Comparison of ENCODE assay signal across 36 cellular contexts in genomic region chr15:31845791-31846190, GRCh38. TPM values are rescaled to one million over a fixed set of nuclear protein-coding genes. Genes with fewer than 3 reads are reported as not detected.
"Had no signal": no experiment of that assay in that cellular context is flagged by ENCODE, and none has a peak within 500 bp of the region (broad histone marks: within the 10 kb centered on the region; RNA-seq: fewer than 3 reads in every experiment).

No MANE protein-coding gene starts in this region.

- H3K4me3 ChIP-seq: body of pancreas, breast epithelium, PC-9 had no signal

- H3K27ac Mint-ChIP-seq: activated CD4-positive, alpha-beta memory T cell treated with anti-CD3 and anti-CD28 coated beads, Interleukin-2, amount 10 ng/mL, durations not matched to agents 7 days and 5 days; activated CD8-positive, alpha-beta memory T cell treated with anti-CD3 and anti-CD28 coated beads, Interleukin-2, amount 10 ng/mL, durations not matched to agents 7 days and 5 days; activated naive CD8-positive, alpha-beta T cell treated with anti-CD3 and anti-CD28 coated beads for 36 hours; activated T-cell treated with anti-CD3 and anti-CD28 coated beads, Interleukin-2, amount 50 U/mL, for 72 hours; activated T-helper 17 cell treated with anti-CD3 and anti-CD28 coated beads, Interleukin-2, amount 50 U/mL, for 72 hours had no signal

- ATAC-seq: activated CD8-positive, alpha-beta memory T cell treated with anti-CD3 and anti-CD28 coated beads, Interleukin-2, amount 10 ng/mL, durations not matched to agents 7 days and 5 days; activated T-cell treated with anti-CD3 and anti-CD28 coated beads, Interleukin-2, amount 50 U/mL, for 72 hours; activated T-helper 17 cell treated with anti-CD3 and anti-CD28 coated beads, Interleukin-2, amount 50 U/mL, for 72 hours; body of pancreas; Right ventricle myocardium inferior; SK-N-SH treated with all-trans-retinoic acid at 6 μM for 48 hours had no signal

- H3K9me3 Mint-ChIP-seq: activated T-helper 17 cell treated with anti-CD3 and anti-CD28 coated beads, Interleukin-2, amount 50 U/mL, for 72 hours had no signal

- H3K9me3 ChIP-seq: body of pancreas had no signal

- H3K36me3 Mint-ChIP-seq: activated CD8-positive, alpha-beta memory T cell treated with anti-CD3 and anti-CD28 coated beads, Interleukin-2, amount 10 ng/mL, durations not matched to agents 7 days and 5 days; activated naive CD8-positive, alpha-beta T cell treated with anti-CD3 and anti-CD28 coated beads for 36 hours had no signal

- H3K9ac ChIP-seq: KMS-11 had no signal

- H3K4me1 ChIP-seq: body of pancreas, breast epithelium had no signal

- H3K27me3 ChIP-seq: body of pancreas, breast epithelium had no signal

- H3K36me3 ChIP-seq: breast epithelium, WERI-Rb-1 had no signal

- H3K4me1 Mint-ChIP-seq: activated CD4-positive, alpha-beta memory T cell treated with anti-CD3 and anti-CD28 coated beads, Interleukin-2, amount 10 ng/mL, durations not matched to agents 7 days and 5 days; activated CD8-positive, alpha-beta memory T cell treated with anti-CD3 and anti-CD28 coated beads, Interleukin-2, amount 10 ng/mL, durations not matched to agents 7 days and 5 days; activated naive CD8-positive, alpha-beta T cell treated with anti-CD3 and anti-CD28 coated beads for 36 hours; activated T-helper 17 cell treated with anti-CD3 and anti-CD28 coated beads, Interleukin-2, amount 50 U/mL, for 72 hours had no signal

- H3K27ac ChIP-seq: body of pancreas, breast epithelium, KMS-11, PC-9, RWPE1, WERI-Rb-1 had no signal

- DNase-seq: activated CD4-positive, alpha-beta memory T cell treated with anti-CD3 and anti-CD28 coated beads, Interleukin-2, amount 10 ng/mL, durations not matched to agents 7 days and 5 days; activated CD4-positive, alpha-beta T cell treated with anti-CD3 and anti-CD28 coated beads for 1 hour; activated CD4-positive, alpha-beta T cell treated with anti-CD3 and anti-CD28 coated beads for 48 hours; activated CD4-positive, CD25-positive, alpha-beta regulatory T cell; activated CD8-positive, alpha-beta memory T cell treated with anti-CD3 and anti-CD28 coated beads for 24 hours; activated CD8-positive, alpha-beta memory T cell treated with anti-CD3 and anti-CD28 coated beads, Interleukin-2, amount 10 ng/mL, durations not matched to agents 7 days and 5 days; activated effector memory CD4-positive, alpha-beta T cell treated with anti-CD3 and anti-CD28 coated beads, Interleukin-2, amount 50 U/mL, for 16 hours; activated naive CD4-positive, alpha-beta T cell; activated naive CD4-positive, alpha-beta T cell treated with anti-CD3 and anti-CD28 coated beads, Interleukin-2, amount 50 U/mL, for 16 hours; activated naive CD8-positive, alpha-beta T cell treated with anti-CD3 and anti-CD28 coated beads for 36 hours; activated T-cell treated with anti-CD3 and anti-CD28 coated beads, Interleukin-2, amount 50 U/mL, for 1 hour; activated T-cell treated with anti-CD3 and anti-CD28 coated beads, Interleukin-2, amount 50 U/mL, for 72 hours; amniotic stem cell; body of pancreas; MM.1S; MV-4-11; NCI-H1092; NCI-H1436 treated with DMSO at 0.1 percent for 48 hours; NCI-H1694 treated with DMSO at 0.1 percent for 48 hours; NCI-H2029; NCI-H510A; NCI-H526; NCI-H748 treated with DMSO at 0.1 percent for 48 hours; PC-9; SIG-M5; SW 1271; T-helper 1 cell; T1000; WERI-Rb-1 had no signal

- H3K4me3 Mint-ChIP-seq: activated CD4-positive, alpha-beta memory T cell treated with anti-CD3 and anti-CD28 coated beads, Interleukin-2, amount 10 ng/mL, durations not matched to agents 7 days and 5 days; activated CD8-positive, alpha-beta memory T cell treated with anti-CD3 and anti-CD28 coated beads, Interleukin-2, amount 10 ng/mL, durations not matched to agents 7 days and 5 days; activated naive CD8-positive, alpha-beta T cell treated with anti-CD3 and anti-CD28 coated beads for 36 hours; activated T-cell treated with anti-CD3 and anti-CD28 coated beads, Interleukin-2, amount 50 U/mL, for 72 hours; activated T-helper 17 cell treated with anti-CD3 and anti-CD28 coated beads, Interleukin-2, amount 50 U/mL, for 72 hours had no signal

RNA-seq across cellular contexts. Expression of gene OTUD7A, which starts 24.7 kb away (rescaled TPM):
- total RNA-seq: LHCN-M2 had no signal
